In genomic region chr20:64078934-64079272, GRCh38 we compare ENCODE assay signal across 1 cellular context.
TF ChIP-seq lines count a peak whose summit lies in the region.

No MANE protein-coding gene starts in this region.

TF ChIP-seq in K562, 482 proteins besides CTCF, POLR2A, EP300 and RAD21:
- TF ChIP-seq ZNF75A (CRISPR knock-in tag; IDR thresholded peaks at IDR 0.05): no peak
- TF ChIP-seq ZNF57 (CRISPR knock-in tag; IDR thresholded peaks at IDR 0.05): no peak
- no peak for TF ChIP-seq HNRNPUL1 (IDR thresholded peaks at IDR 0.05; ENCODE audit: low read length)
- no peak for TF ChIP-seq GABPB2 (CRISPR knock-in tag; conservative IDR thresholded peaks at IDR 0.05)
- no peak for TF ChIP-seq MED1 (CRISPR knock-in tag; IDR thresholded peaks at IDR 0.05; ENCODE audit: borderline replicate concordance)
- TF ChIP-seq TCFL5 (CRISPR knock-in tag; conservative IDR thresholded peaks at IDR 0.05): no peak
- no peak for TF ChIP-seq ZC3H11A (IDR thresholded peaks at IDR 0.05; ENCODE audit: low read depth, low read length)
- no peak for TF ChIP-seq ELF4 (CRISPR knock-in tag; IDR thresholded peaks at IDR 0.05)
- TF ChIP-seq PREB (CRISPR knock-in tag; IDR thresholded peaks at IDR 0.05): no peak
- no peak for TF ChIP-seq KLF6 (CRISPR knock-in tag; IDR thresholded peaks at IDR 0.05; ENCODE audit: borderline replicate concordance)
- peak; percentile 49 for TF ChIP-seq ARHGAP35 (IDR thresholded peaks at IDR 0.05; ENCODE audit: partially characterized antibody)
- no peak for TF ChIP-seq GMEB1 (CRISPR knock-in tag; IDR thresholded peaks at IDR 0.05)
- no peak for TF ChIP-seq ZBTB1 (CRISPR knock-in tag; IDR thresholded peaks at IDR 0.05; ENCODE audit: borderline replicate concordance, low read depth)
- no peak for TF ChIP-seq FOXM1 (IDR thresholded peaks at IDR 0.05; ENCODE audit: low read depth)
- no peak for TF ChIP-seq FOXM1 (CRISPR knock-in tag; IDR thresholded peaks at IDR 0.05; ENCODE audit: low read depth)
- TF ChIP-seq MYC (IDR thresholded peaks at IDR 0.05; ENCODE audit: low read depth, low read length): no peak
- no peak for TF ChIP-seq MYC (CRISPR knock-in tag; IDR thresholded peaks at IDR 0.05; ENCODE audit: borderline replicate concordance, low read depth)
- no peak for TF ChIP-seq GABPB1 (CRISPR knock-in tag; IDR thresholded peaks at IDR 0.05)
- no peak for TF ChIP-seq CEBPZ (IDR thresholded peaks at IDR 0.05; ENCODE audit: borderline replicate concordance, low read depth, low read length)
- 0 out of 2 replicates have a peak, but pooled peaks have one; percentile 57 for TF ChIP-seq KAT7 (CRISPR knock-in tag; IDR thresholded peaks at IDR 0.05; ENCODE audit: borderline replicate concordance)
- no peak for TF ChIP-seq ZNF384 (IDR thresholded peaks at IDR 0.05; ENCODE audit: low read depth, low read length)
- no peak for TF ChIP-seq ZNF24 (IDR thresholded peaks at IDR 0.05)
- no peak for TF ChIP-seq RBM34 (IDR thresholded peaks at IDR 0.05; ENCODE audit: borderline replicate concordance, insufficient read depth, low read length)
- no peak for TF ChIP-seq SPI1 (IDR thresholded peaks at IDR 0.05; ENCODE audit: borderline replicate concordance, low read depth, low read length)
- TF ChIP-seq FOXA3 (CRISPR knock-in tag; conservative IDR thresholded peaks at IDR 0.05 in 1 of 2, IDR thresholded peaks at IDR 0.05 in 1 of 2): peak in 1 of 2 experiments; percentile 17; a peak in 1 of 4 replicates
- no peak for TF ChIP-seq SIRT6 (IDR thresholded peaks at IDR 0.05; ENCODE audit: low read depth, low read length)
- TF ChIP-seq HOXB6 (CRISPR knock-in tag; IDR thresholded peaks at IDR 0.05; ENCODE audit: borderline replicate concordance): no peak
- TF ChIP-seq ARID4B (CRISPR knock-in tag; IDR thresholded peaks at IDR 0.05): peak; percentile 43; the same call in 1 of the 2 replicates
- no peak for TF ChIP-seq FOXP4 (CRISPR knock-in tag; IDR thresholded peaks at IDR 0.05; ENCODE audit: borderline replicate concordance)
- no peak for TF ChIP-seq RBM15 (IDR thresholded peaks at IDR 0.05; ENCODE audit: insufficient read depth, low read length)
